Comparison of ENCODE assay signal across 1 cellular context in genomic region chr10:114678301-114678700, GRCh38.
TF ChIP-seq lines count a peak whose summit lies in the region.

No MANE protein-coding gene starts in this region.

TF ChIP-seq in HepG2, 621 proteins besides CTCF, POLR2A, EP300 and RAD21:
- TF ChIP-seq PBX2 (CRISPR knock-in tag; IDR thresholded peaks at IDR 0.05): no peak
- no peak for TF ChIP-seq ZNF512B (CRISPR knock-in tag; IDR thresholded peaks at IDR 0.05; ENCODE audit: borderline replicate concordance)
- no peak for TF ChIP-seq SRSF1 (optimal IDR thresholded peaks at IDR 0.05; ENCODE audit: low read depth, low read length)
- no peak for TF ChIP-seq ZNF891 (CRISPR knock-in tag; IDR thresholded peaks at IDR 0.05)
- TF ChIP-seq PHF8 (CRISPR knock-in tag; IDR thresholded peaks at IDR 0.05): no peak
- TF ChIP-seq ZKSCAN8 (CRISPR knock-in tag; IDR thresholded peaks at IDR 0.05; ENCODE audit: borderline replicate concordance): no peak
- TF ChIP-seq ATAD3A (CRISPR knock-in tag; IDR thresholded peaks at IDR 0.05): no peak
- no peak for TF ChIP-seq HDAC6 (IDR thresholded peaks at IDR 0.05; ENCODE audit: low read depth, low read length)
- no peak for TF ChIP-seq DDIT3 (CRISPR knock-in tag; IDR thresholded peaks at IDR 0.05)
- no peak for TF ChIP-seq ZNF713 (CRISPR knock-in tag; IDR thresholded peaks at IDR 0.05)
- no peak for TF ChIP-seq ZBTB26 (CRISPR knock-in tag; IDR thresholded peaks at IDR 0.05; ENCODE audit: borderline replicate concordance)
- no peak for TF ChIP-seq KIAA2018 (CRISPR knock-in tag; IDR thresholded peaks at IDR 0.05; ENCODE audit: borderline replicate concordance)
- TF ChIP-seq ZNF629 (CRISPR knock-in tag; conservative IDR thresholded peaks at IDR 0.05): no peak
- no peak for TF ChIP-seq KLF16 (CRISPR knock-in tag; IDR thresholded peaks at IDR 0.05)
- no peak for TF ChIP-seq ATF5 (CRISPR knock-in tag; IDR thresholded peaks at IDR 0.05; ENCODE audit: low read depth)
- no peak for TF ChIP-seq PLRG1 (conservative IDR thresholded peaks at IDR 0.05)
- no peak for TF ChIP-seq ZNF530 (CRISPR knock-in tag; IDR thresholded peaks at IDR 0.05; ENCODE audit: low read depth)
